In the genomic region with DNA sequence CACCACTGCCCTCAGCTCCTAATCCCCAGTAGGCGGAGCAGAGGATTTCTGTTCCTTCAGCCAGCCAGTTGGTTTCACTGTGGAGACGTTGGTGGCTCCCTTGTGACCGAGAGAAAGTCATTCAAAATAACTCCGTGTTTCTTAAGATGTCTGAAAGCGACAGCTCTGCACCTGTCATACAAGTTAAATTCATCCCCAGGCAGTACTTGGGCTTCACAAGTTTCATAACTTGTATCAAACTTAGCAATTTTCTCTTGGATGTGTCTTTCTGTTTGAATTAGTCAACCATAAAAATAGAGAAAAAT, we compare ENCODE assay signal across 8 cellular contexts. TPM values are rescaled to one million over a fixed set of nuclear protein-coding genes. Genes with fewer than 3 reads are reported as not detected.
DNase-seq lines count a peak whose midpoint lies in the region; ATAC-seq and TF ChIP-seq lines count a peak whose summit lies in the region.

No MANE protein-coding gene starts in this region.

- H3K36me3 ChIP-seq in GM23338 (ENCODE audit: insufficient read depth) (no peaks in the 10 kb centered on the region), Peyer's patch (peaks cover 0 to 7% (median 0%) of the 10 kb centered on the region in 3 donors), suprapubic skin (no peaks in the 10 kb centered on the region)

- no peak for TF ChIP-seq POLR2A in Peyer's patch (IDR thresholded peaks at IDR 0.05)
- TF ChIP-seq POLR2A in suprapubic skin (IDR thresholded peaks at IDR 0.05) = no peak

- H3K9me3 ChIP-seq in Peyer's patch = no peaks in the 10 kb centered on the region
- H3K9me3 ChIP-seq in suprapubic skin = no peaks in the 10 kb centered on the region

- H4K20me1 ChIP-seq in GM23338 (replicated peaks; ENCODE audit: insufficient read depth) = no peaks in the 10 kb centered on the region

- H3K27me3 ChIP-seq in GM23338 (ENCODE audit: insufficient read depth) (peaks cover 67% of the 10 kb centered on the region), Peyer's patch (peaks cover 0 to 9% of the 10 kb centered on the region in 2 donors), suprapubic skin (peaks cover 34% of the 10 kb centered on the region)

- H3K27me3 Mint-ChIP-seq in GM23338 (ENCODE audit: insufficient read depth, low read depth, poor library complexity) (peaks cover 59% of the 10 kb centered on the region), glutamatergic neuron (ENCODE audit: unreplicated experiment) (peaks cover 22% of the 10 kb centered on the region)

- no peaks in the 10 kb centered on the region for H3K79me2 ChIP-seq in GM23338 (replicated peaks; ENCODE audit: insufficient read depth)

- 2% methylated on average over 5 of the region's 5 CpGs for WGBS in suprapubic skin

- H3K9me3 Mint-ChIP-seq in GM23338 (no peaks in the 10 kb centered on the region), glutamatergic neuron (ENCODE audit: unreplicated experiment) (peaks cover 10% of the 10 kb centered on the region)

- H3K4me1 Mint-ChIP-seq in GM23338 (peaks cover 20% of the 10 kb centered on the region), glutamatergic neuron (ENCODE audit: low read depth, unreplicated experiment) (peaks cover 9% of the 10 kb centered on the region)

- H3K4me3 Mint-ChIP-seq in GM23338 (peak overlapping the region; percentile 79), glutamatergic neuron (ENCODE audit: unreplicated experiment) (peak overlapping the region; percentile 98)

- H2AFZ ChIP-seq in GM23338 = peak overlapping the region; percentile 99

- H3K27ac Mint-ChIP-seq in GM23338 = no peak overlapping the region
- no peak overlapping the region for H3K27ac Mint-ChIP-seq in glutamatergic neuron (ENCODE audit: unreplicated experiment)

- H3F3A ChIP-seq in GM23338 (replicated peaks; ENCODE audit: low read depth) = peaks cover 13% of the 10 kb centered on the region

- H3K27ac ChIP-seq in GM23338 (ENCODE audit: low read depth) (no peak overlapping the region), Peyer's patch (peak overlapping the region; percentile 3 to 94 (median 86)), suprapubic skin (peak overlapping the region; percentile 79)

- DNase-seq in GM23338 (ENCODE audit: low spot score) (no peak), Peyer's patch (no peak), glutamatergic neuron (no peak), suprapubic skin (ENCODE audit: low spot score in 2 of 2) (no peak), OCI-M1 (lab: John Stamatoyannopoulos, UW) (no peak), AG20443 (ENCODE audit: low spot score) (no peak), mesenteric fat pad (ENCODE audit: low spot score) (no peak)

- TF ChIP-seq CTCF in GM23338 (conservative IDR thresholded peaks at IDR 0.05; ENCODE audit: low read depth in 2 of 2) = no peak
- TF ChIP-seq CTCF in Peyer's patch (IDR thresholded peaks at IDR 0.05) = no peak
- no peak for TF ChIP-seq CTCF in glutamatergic neuron (IDR thresholded peaks at IDR 0.05; ENCODE audit: partially characterized antibody, unreplicated experiment)
- TF ChIP-seq CTCF in suprapubic skin (IDR thresholded peaks at IDR 0.05) = no peak

- H3K4me2 ChIP-seq in GM23338 = peak overlapping the region; percentile 89

- H3K36me3 Mint-ChIP-seq in GM23338 (ENCODE audit: low read depth) (no peaks in the 10 kb centered on the region), glutamatergic neuron (ENCODE audit: unreplicated experiment) (no peaks in the 10 kb centered on the region)

- H3K4me3 ChIP-seq in GM23338 (peak overlapping the region; percentile 87), Peyer's patch (peak overlapping the region; percentile 64 to 76 (median 68)), suprapubic skin (peak overlapping the region; percentile 55)

- no peak for TF ChIP-seq EP300 in suprapubic skin (IDR thresholded peaks at IDR 0.05)

- ATAC-seq in GM18499 (IDR thresholded peaks at IDR 0.05; ENCODE audit: insufficient read depth, unreplicated experiment) (peak; percentile 30), GM23338 (no peak)

- no peaks in the 10 kb centered on the region for H3K9me2 ChIP-seq in GM23338 (ENCODE audit: insufficient read depth)

- peaks cover 17% of the 10 kb centered on the region for H3K4me1 ChIP-seq in GM23338 (ENCODE audit: insufficient read depth)
- H3K4me1 ChIP-seq in Peyer's patch = peaks cover 0 to 6% (median 3%) of the 10 kb centered on the region in 4 donors
- peaks cover 38% of the 10 kb centered on the region for H3K4me1 ChIP-seq in suprapubic skin

TF ChIP-seq in GM23338, 12 proteins besides CTCF, POLR2A, EP300 and RAD21:
- TF ChIP-seq JUNB (IDR thresholded peaks at IDR 0.05; ENCODE audit: unreplicated experiment) = no peak

RNA-seq across cellular contexts. Expression of a gene that starts 0.4 kb away (rescaled TPM):
- 0.31 and 0.83 TPM in 2 replicates for total RNA-seq in GM23338 (2014; rRNA removed; shearing (Covaris generic))
- 0.09 and 0.29 TPM in 2 replicates for polyA plus RNA-seq in GM23338 (2016; fragmentation: Nextera tagmentation; extraction: Ambion mirVana)
- total RNA-seq in Peyer's patch (100 to 1,000 TPM in 3 of 4 donors, 10 to 100 TPM in 1; 15.7 to 375 (median 228) TPM), glutamatergic neuron (ENCODE audit: unreplicated experiment) (0.93 TPM), suprapubic skin (10 to 100 TPM; 38.8 to 59.9 (median 51.9) TPM), mesenteric fat pad (68.7 TPM)

RNA-seq across cellular contexts. Expression of a gene that starts 14.9 kb away (rescaled TPM):
- total RNA-seq in GM23338 (2014; rRNA removed; shearing (Covaris generic)) = 0.14 TPM in 1 of 2 replicates, not detected in the other
- polyA plus RNA-seq in GM23338 (2016; fragmentation: Nextera tagmentation; extraction: Ambion mirVana) = not detected in 2 replicates
- total RNA-seq in Peyer's patch = 100 to 1,000 TPM in 1 of 4 donors, 10 to 100 TPM in 3; 22.7 to 129 (median 52.0) TPM
- not detected for total RNA-seq in glutamatergic neuron (ENCODE audit: unreplicated experiment)
- total RNA-seq in suprapubic skin = under 1 TPM in 1 of 4 donors, not detected in 3; 0.59 TPM
- total RNA-seq in mesenteric fat pad = 0.64 TPM

RNA-seq across cellular contexts. Expression of a gene that starts 15.3 kb away (rescaled TPM):
- 0.87 and 4.0 TPM in 2 replicates for total RNA-seq in GM23338 (2014; rRNA removed; shearing (Covaris generic))
- polyA plus RNA-seq in GM23338 (2016; fragmentation: Nextera tagmentation; extraction: Ambion mirVana) = 1.2 and 2.7 TPM in 2 replicates
- 10 to 100 TPM in 3 of 4 donors, not detected in 1; 12.9 to 37.1 (median 20.8) TPM for total RNA-seq in Peyer's patch
- total RNA-seq in glutamatergic neuron (ENCODE audit: unreplicated experiment) = not detected
- total RNA-seq in suprapubic skin = 1 to 10 TPM in 2 of 4 donors, not detected in 2; 2.0 to 3.4 TPM
- 4.2 TPM for total RNA-seq in mesenteric fat pad

Comparison
In these comparisons a context has a peak if more than half of its experiments do, and no peak if none do; other contexts are left out.
1. RNA of a gene that starts 14.9 kb away (total RNA-seq): 22.7 to 129 TPM in Peyer's patch; 0.64 TPM in mesenteric fat pad (single experiment), 0.14 TPM in GM23338, 0.59 TPM in suprapubic skin and not detected in glutamatergic neuron (single experiment); every median in the first group is over 10 times any median in the second.
2. Peak in every context shown above with its lines, with median percentiles within 50 percentile points of each other: H3K4me3 ChIP-seq.